In genomic region chr6:117194978-117195377, GRCh38 we compare ENCODE assay signal across 14 cellular contexts.
"Had no signal": no experiment of that assay in that cellular context is flagged by ENCODE, and none has a peak within 500 bp of the region (broad histone marks: within the 10 kb centered on the region; RNA-seq: fewer than 3 reads in every experiment).

No MANE protein-coding gene starts in this region.

- H3K27ac Mint-ChIP-seq: activated naive CD8-positive, alpha-beta T cell treated with anti-CD3 and anti-CD28 coated beads, Interleukin-2, amount 10 ng/mL, durations not matched to agents 7 days and 5 days; stimulated activated naive CD8-positive, alpha-beta T cell treated with anti-CD3 and anti-CD28 coated beads, Interleukin-15, amount 100 ng/mL, for 72 hours had no signal

- H3K4me1 ChIP-seq: foreskin keratinocyte, testis, upper lobe of left lung had no signal

- H3K27ac ChIP-seq: foreskin keratinocyte, testis, upper lobe of left lung had no signal

- H3K4me1 Mint-ChIP-seq: activated naive CD8-positive, alpha-beta T cell treated with anti-CD3 and anti-CD28 coated beads, Interleukin-2, amount 10 ng/mL, durations not matched to agents 7 days and 5 days; stimulated activated naive CD8-positive, alpha-beta T cell treated with anti-CD3 and anti-CD28 coated beads, Interleukin-15, amount 100 ng/mL, for 72 hours had no signal

- H3K4me3 ChIP-seq: smooth muscle cell, testis, upper lobe of left lung had no signal

- H3K4me3 Mint-ChIP-seq: activated naive CD8-positive, alpha-beta T cell treated with anti-CD3 and anti-CD28 coated beads, Interleukin-2, amount 10 ng/mL, durations not matched to agents 7 days and 5 days; stimulated activated naive CD8-positive, alpha-beta T cell treated with anti-CD3 and anti-CD28 coated beads, Interleukin-15, amount 100 ng/mL, for 72 hours had no signal

- DNase-seq: activated CD4-positive, alpha-beta T cell treated with anti-CD3 and anti-CD28 coated beads, Interleukin-2, amount 50 U/mL, for 1 hour; activated CD8-positive, alpha-beta memory T cell treated with anti-CD3 and anti-CD28 coated beads for 24 hours; activated naive CD4-positive, alpha-beta T cell; activated naive CD8-positive, alpha-beta T cell treated with anti-CD3 and anti-CD28 coated beads, Interleukin-2, amount 10 ng/mL, durations not matched to agents 7 days and 5 days; cerebellar nuclear complex; effector CD8-positive, alpha-beta T cell; kidney glomerular epithelial cell; left ventricle myocardium superior; right cardiac atrium; stimulated activated naive CD8-positive, alpha-beta T cell treated with anti-CD3 and anti-CD28 coated beads, Interleukin-15, amount 100 ng/mL, for 72 hours; testis; upper lobe of left lung had no signal

- H3K9me3 Mint-ChIP-seq: activated naive CD8-positive, alpha-beta T cell treated with anti-CD3 and anti-CD28 coated beads, Interleukin-2, amount 10 ng/mL, durations not matched to agents 7 days and 5 days had no signal

- H3K36me3 ChIP-seq: upper lobe of left lung had no signal

- H3K4me2 ChIP-seq: smooth muscle cell had no signal

- H3K27me3 ChIP-seq: foreskin keratinocyte, testis, upper lobe of left lung had no signal

- ATAC-seq: left ventricle myocardium superior; right cardiac atrium; stimulated activated naive CD8-positive, alpha-beta T cell treated with anti-CD3 and anti-CD28 coated beads, Interleukin-15, amount 100 ng/mL, for 72 hours had no signal

- H3K36me3 Mint-ChIP-seq: activated naive CD8-positive, alpha-beta T cell treated with anti-CD3 and anti-CD28 coated beads, Interleukin-2, amount 10 ng/mL, durations not matched to agents 7 days and 5 days had no signal

- H3K9me3 ChIP-seq: testis, upper lobe of left lung had no signal

- H3K27me3 Mint-ChIP-seq: activated naive CD8-positive, alpha-beta T cell treated with anti-CD3 and anti-CD28 coated beads, Interleukin-2, amount 10 ng/mL, durations not matched to agents 7 days and 5 days; stimulated activated naive CD8-positive, alpha-beta T cell treated with anti-CD3 and anti-CD28 coated beads, Interleukin-15, amount 100 ng/mL, for 72 hours had no signal
